In the genomic region with DNA sequence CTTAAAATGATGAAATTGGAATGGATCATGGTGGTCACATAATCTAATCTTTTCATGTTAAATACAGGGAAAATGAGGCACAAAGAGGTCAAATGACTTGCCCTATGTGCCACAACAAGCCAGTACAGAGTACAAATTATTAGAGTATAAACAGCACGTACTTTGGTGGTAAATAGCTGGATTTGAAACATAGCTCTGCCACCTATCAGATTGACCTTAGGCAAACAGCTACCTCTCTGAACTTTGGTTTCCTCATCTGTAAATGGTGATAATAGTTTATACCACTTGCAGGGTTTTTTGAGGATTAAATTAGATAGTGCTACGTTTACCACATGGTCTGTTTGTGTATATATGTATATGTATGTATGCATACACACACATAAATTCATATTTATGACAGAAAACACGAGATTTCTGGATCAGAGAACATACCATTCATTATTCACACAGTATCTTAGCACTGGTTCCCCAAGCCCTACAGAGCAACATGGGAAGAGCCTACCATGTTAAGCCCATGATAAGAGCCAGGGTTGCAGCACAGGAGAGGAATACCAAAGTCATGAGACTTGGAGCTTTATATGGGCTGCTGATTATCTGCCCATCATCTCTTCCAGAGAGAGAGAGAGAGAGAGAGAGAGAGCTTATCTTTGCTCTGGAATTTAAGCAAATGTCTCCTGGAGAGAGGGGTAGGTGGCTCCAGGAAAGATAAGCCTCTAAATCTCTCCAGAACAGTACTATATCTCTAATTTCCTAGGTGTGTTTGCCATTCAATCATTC, we compare ENCODE assay signal across 16 cellular contexts.
"Had no signal": no experiment of that assay in that cellular context is flagged by ENCODE, and none has a peak within 500 bp of the region (broad histone marks: within the 10 kb centered on the region; RNA-seq: fewer than 3 reads in every experiment).

No MANE protein-coding gene starts in this region.

- ATAC-seq: activated CD8-positive, alpha-beta memory T cell treated with anti-CD3 and anti-CD28 coated beads, Interleukin-2, amount 10 ng/mL, durations not matched to agents 7 days and 5 days; gastroesophageal sphincter; stimulated activated memory B cell treated with anti-CD40 and anti-IgM and Interleukin-4, amounts not matched to agents 10 μg/mL and 1 μg/mL and 100 μg/mL, for 72 hours had no signal

- H3K27ac Mint-ChIP-seq: activated CD8-positive, alpha-beta memory T cell treated with anti-CD3 and anti-CD28 coated beads, Interleukin-2, amount 10 ng/mL, durations not matched to agents 7 days and 5 days; activated naive CD8-positive, alpha-beta T cell; activated T-cell treated with anti-CD3 and anti-CD28 coated beads, Interleukin-2, amount 50 U/mL, for 24 hours; stimulated activated memory B cell treated with anti-CD40 and anti-IgM and Interleukin-4, amounts not matched to agents 10 μg/mL and 1 μg/mL and 100 μg/mL, for 72 hours; T-helper 2 cell treated with Interferon-gamma antibody and Interleukin-4, amounts not matched to agents 5 μg/mL and 100 μg/mL, for 36 hours had no signal

- H3K27me3 ChIP-seq: gastroesophageal sphincter, right atrium auricular region, tibial nerve had no signal

- DNase-seq: activated CD4-positive, alpha-beta T cell treated with anti-CD3 and anti-CD28 coated beads, Interleukin-2, amount 50 U/mL, for 48 hours; activated CD4-positive, CD25-positive, alpha-beta regulatory T cell treated with anti-CD3 and anti-CD28 coated beads, Interleukin-2, amount 50 U/mL, for 72 hours; activated CD8-positive, alpha-beta memory T cell treated with anti-CD3 and anti-CD28 coated beads, Interleukin-2, amount 10 ng/mL, durations not matched to agents 7 days and 5 days; activated effector memory CD4-positive, alpha-beta T cell treated with Interleukin-2 at 50 U/mL for 16 hours; activated T-cell treated with anti-CD3 and anti-CD28 coated beads, Interleukin-2, amount 50 U/mL, for 24 hours; midbrain; naive B cell; posterior cingulate gyrus; stimulated activated CD4-positive, alpha-beta T cell treated with anti-CD3 and anti-CD28 coated beads, Interleukin-1b, Interleukin-23, amount 100 ng/mL, for 48 hours; SW 1271 had no signal

- H3K36me3 Mint-ChIP-seq: activated CD8-positive, alpha-beta memory T cell treated with anti-CD3 and anti-CD28 coated beads, Interleukin-2, amount 10 ng/mL, durations not matched to agents 7 days and 5 days; activated naive CD8-positive, alpha-beta T cell; naive B cell; stimulated activated memory B cell treated with anti-CD40 and anti-IgM and Interleukin-4, amounts not matched to agents 10 μg/mL and 1 μg/mL and 100 μg/mL, for 72 hours had no signal

- H3K4me1 Mint-ChIP-seq: activated CD8-positive, alpha-beta memory T cell treated with anti-CD3 and anti-CD28 coated beads, Interleukin-2, amount 10 ng/mL, durations not matched to agents 7 days and 5 days; naive B cell; stimulated activated memory B cell treated with anti-CD40 and anti-IgM and Interleukin-4, amounts not matched to agents 10 μg/mL and 1 μg/mL and 100 μg/mL, for 72 hours had no signal

- H3K4me3 Mint-ChIP-seq: activated CD8-positive, alpha-beta memory T cell treated with anti-CD3 and anti-CD28 coated beads, Interleukin-2, amount 10 ng/mL, durations not matched to agents 7 days and 5 days; activated naive CD8-positive, alpha-beta T cell; activated T-cell treated with anti-CD3 and anti-CD28 coated beads, Interleukin-2, amount 50 U/mL, for 24 hours; naive B cell; stimulated activated memory B cell treated with anti-CD40 and anti-IgM and Interleukin-4, amounts not matched to agents 10 μg/mL and 1 μg/mL and 100 μg/mL, for 72 hours; T-helper 2 cell treated with Interferon-gamma antibody and Interleukin-4, amounts not matched to agents 5 μg/mL and 100 μg/mL, for 36 hours had no signal

- H3K27ac ChIP-seq: gastroesophageal sphincter, right atrium auricular region, tibial nerve had no signal

- H3K9me3 Mint-ChIP-seq: activated T-cell treated with anti-CD3 and anti-CD28 coated beads, Interleukin-2, amount 50 U/mL, for 24 hours; stimulated activated memory B cell treated with anti-CD40 and anti-IgM and Interleukin-4, amounts not matched to agents 10 μg/mL and 1 μg/mL and 100 μg/mL, for 72 hours; T-helper 2 cell treated with Interferon-gamma antibody and Interleukin-4, amounts not matched to agents 5 μg/mL and 100 μg/mL, for 36 hours had no signal

- H3K4me1 ChIP-seq: gastroesophageal sphincter, right atrium auricular region, tibial nerve had no signal

- H3K9me3 ChIP-seq: gastroesophageal sphincter, right atrium auricular region, tibial nerve had no signal

- H3K36me3 ChIP-seq: gastroesophageal sphincter, right atrium auricular region, tibial nerve had no signal

- H3K4me3 ChIP-seq: gastroesophageal sphincter, right atrium auricular region, tibial nerve had no signal
